In the genomic region with DNA sequence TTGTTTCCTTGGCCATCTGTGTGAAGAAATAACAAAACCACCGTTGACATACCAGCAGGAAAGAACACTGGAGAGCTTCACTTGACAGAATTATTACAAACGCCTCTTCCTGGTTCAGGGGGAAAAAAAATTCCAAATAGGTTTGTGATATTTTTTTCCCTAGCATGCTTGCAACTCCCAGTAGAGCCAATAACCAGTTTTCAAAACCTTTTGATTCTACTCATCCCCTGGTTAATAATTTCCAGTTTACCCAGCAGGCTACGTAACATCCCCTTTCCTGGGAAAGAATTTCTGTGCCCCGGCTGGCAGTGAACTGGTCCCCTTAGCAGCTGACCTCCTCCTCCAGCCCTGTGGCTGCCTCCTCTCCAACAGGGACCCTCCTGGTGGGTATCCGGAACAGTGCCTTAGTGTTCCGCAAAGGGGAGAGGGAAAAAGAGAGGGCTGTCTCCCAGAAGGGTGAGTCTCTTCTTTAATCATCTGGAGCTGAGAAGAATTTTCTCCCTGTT, we compare ENCODE assay signal across 8 cellular contexts.
DNase-seq lines count a peak whose midpoint lies in the region; ATAC-seq and TF ChIP-seq lines count a peak whose summit lies in the region.

No MANE protein-coding gene starts in this region.

- TF ChIP-seq POLR2A in upper lobe of left lung (IDR thresholded peaks at IDR 0.05): peak in 1 of 4 donors; percentile 44

- no peaks in the 10 kb centered on the region for H3K36me3 ChIP-seq in upper lobe of left lung

- DNase-seq in SKM-1 treated with dmso at 0.1 percent for 144 hours (lab: John Stamatoyannopoulos, UW; ENCODE audit: unreplicated experiment): peak; percentile 7
- no peak for DNase-seq in SKM-1 (lab: John Stamatoyannopoulos, UW; ENCODE audit: unreplicated experiment)
- no peak for DNase-seq in endothelial cell (ENCODE audit: low spot score)
- peak; percentile 35 for DNase-seq in mucosa of gallbladder (ENCODE audit: low spot score)
- DNase-seq in upper lobe of left lung: peak in 1 of 2 donors; percentile 37
- DNase-seq in natural killer cell: no peak
- no peak for DNase-seq in natural killer cell treated with Interleukin-12 subunit alpha and Interleukin-12 subunit beta and Interleukin-15 and Interleukin-18, amount 100 ng/mL, for 72 hours (ENCODE audit: low spot score)
- no peak for DNase-seq in posterior cingulate gyrus

- H3K4me1 Mint-ChIP-seq in endothelial cell (ENCODE audit: unreplicated experiment) (peaks cover 26% of the 10 kb centered on the region), natural killer cell (no peaks in the 10 kb centered on the region)
- no peaks in the 10 kb centered on the region for H3K4me1 Mint-ChIP-seq in natural killer cell treated with Interleukin-12 subunit alpha and Interleukin-12 subunit beta and Interleukin-15 and Interleukin-18, amount 100 ng/mL, for 72 hours (ENCODE audit: low read depth in 2 of 2)

- no peak overlapping the region for H3K4me3 Mint-ChIP-seq in endothelial cell (ENCODE audit: unreplicated experiment)
- H3K4me3 Mint-ChIP-seq in natural killer cell: no peak overlapping the region
- no peak overlapping the region for H3K4me3 Mint-ChIP-seq in natural killer cell treated with Interleukin-12 subunit alpha and Interleukin-12 subunit beta and Interleukin-15 and Interleukin-18, amount 100 ng/mL, for 72 hours

- H3K9me3 Mint-ChIP-seq in endothelial cell (ENCODE audit: unreplicated experiment) (no peaks in the 10 kb centered on the region), natural killer cell (no peaks in the 10 kb centered on the region)
- no peaks in the 10 kb centered on the region for H3K9me3 Mint-ChIP-seq in natural killer cell treated with Interleukin-12 subunit alpha and Interleukin-12 subunit beta and Interleukin-15 and Interleukin-18, amount 100 ng/mL, for 72 hours

- H3K4me1 ChIP-seq in upper lobe of left lung: peaks cover 10 to 22% (median 13%) of the 10 kb centered on the region in 4 donors

- H3K27me3 Mint-ChIP-seq in endothelial cell (ENCODE audit: unreplicated experiment) (peaks cover 4% of the 10 kb centered on the region), natural killer cell (ENCODE audit: low read depth in 2 of 2) (peaks cover 0 to 3% of the 10 kb centered on the region in 2 donors)
- H3K27me3 Mint-ChIP-seq in natural killer cell treated with Interleukin-12 subunit alpha and Interleukin-12 subunit beta and Interleukin-15 and Interleukin-18, amount 100 ng/mL, for 72 hours: peaks cover 5 to 6% of the 10 kb centered on the region in 2 donors

- H3K4me3 ChIP-seq in upper lobe of left lung: peak overlapping the region in 3 of 4 donors; percentile 13 to 27 (median 25)

- H3K9me3 ChIP-seq in upper lobe of left lung: no peaks in the 10 kb centered on the region

- peaks cover 3% of the 10 kb centered on the region for H3K36me3 Mint-ChIP-seq in endothelial cell (ENCODE audit: low read depth, unreplicated experiment)
- no peaks in the 10 kb centered on the region for H3K36me3 Mint-ChIP-seq in natural killer cell
- H3K36me3 Mint-ChIP-seq in natural killer cell treated with Interleukin-12 subunit alpha and Interleukin-12 subunit beta and Interleukin-15 and Interleukin-18, amount 100 ng/mL, for 72 hours: no peaks in the 10 kb centered on the region

- H3K27ac Mint-ChIP-seq in endothelial cell (ENCODE audit: unreplicated experiment) (peak overlapping the region; percentile 85), natural killer cell (no peak overlapping the region)
- no peak overlapping the region for H3K27ac Mint-ChIP-seq in natural killer cell treated with Interleukin-12 subunit alpha and Interleukin-12 subunit beta and Interleukin-15 and Interleukin-18, amount 100 ng/mL, for 72 hours

- TF ChIP-seq CTCF in endothelial cell (IDR thresholded peaks at IDR 0.05; ENCODE audit: unreplicated experiment) (no peak), upper lobe of left lung (IDR thresholded peaks at IDR 0.05) (no peak), natural killer cell (IDR thresholded peaks at IDR 0.05) (no peak)

- intact Hi-C loops in natural killer cell (cut with micrococcal nuclease): no loop called here
- intact Hi-C loops in posterior cingulate gyrus (cut with DNase I): no loop called here

- WGBS in upper lobe of left lung, 2 donors: 36 to 58% methylated on average over 5 to 6 of the region's 6 CpGs

- H3K27me3 ChIP-seq in upper lobe of left lung: no peaks in the 10 kb centered on the region

- TF ChIP-seq EP300 in upper lobe of left lung (IDR thresholded peaks at IDR 0.05): peak in 2 of 4 donors; percentile 1 to 26

- peak; percentile 23 to 77 for ATAC-seq in upper lobe of left lung (ENCODE audit: low FRiP score in 2 of 2)
- no peak for ATAC-seq in natural killer cell
- ATAC-seq in natural killer cell treated with Interleukin-12 subunit alpha and Interleukin-12 subunit beta and Interleukin-15 and Interleukin-18, amount 100 ng/mL, for 72 hours: no peak

- peak overlapping the region; percentile 65 to 83 (median 80) for H3K27ac ChIP-seq in upper lobe of left lung

Comparison
In these comparisons a context has a peak if more than half of its experiments do, and no peak if none do; other contexts are left out.
1. DNase-seq: peak in SKM-1 treated with dmso at 0.1 percent for 144 hours (single experiment) and mucosa of gallbladder (single experiment); none in SKM-1 (single experiment), endothelial cell (single experiment), natural killer cell (single experiment), natural killer cell treated with Interleukin-12 subunit alpha and Interleukin-12 subunit beta and Interleukin-15 and Interleukin-18, amount 100 ng/mL, for 72 hours (single experiment) and posterior cingulate gyrus (0 of 10).
2. ATAC-seq: peak in upper lobe of left lung (2 of 2); none in natural killer cell (0 of 3) and natural killer cell treated with Interleukin-12 subunit alpha and Interleukin-12 subunit beta and Interleukin-15 and Interleukin-18, amount 100 ng/mL, for 72 hours (0 of 2).